21 cellular contexts compared by ENCODE assay signal in the genomic region with DNA sequence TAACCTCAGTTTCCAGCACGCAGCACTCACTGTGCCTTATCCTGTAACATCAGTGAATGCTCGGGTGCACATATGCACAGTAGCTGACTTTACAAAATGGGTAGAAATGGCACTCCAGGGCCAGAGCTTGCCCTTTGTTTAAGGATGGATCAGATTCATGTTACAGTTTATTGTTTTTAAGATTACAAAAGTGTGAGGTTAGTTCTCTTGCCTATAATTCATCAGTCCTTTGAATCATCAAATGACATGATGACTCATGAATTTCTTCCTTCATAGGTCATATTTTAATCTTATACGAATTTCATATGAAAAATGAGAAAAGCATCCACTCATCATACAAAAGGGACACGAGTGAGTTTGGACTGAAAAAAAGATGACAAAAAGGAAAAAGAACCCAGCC.
DNase-seq lines count a peak whose midpoint lies in the region; ATAC-seq, FAIRE-seq and TF ChIP-seq lines count a peak whose summit lies in the region.
"Had no signal": no experiment of that assay in that cellular context is flagged by ENCODE, and none has a peak within 500 bp of the region (broad histone marks: within the 10 kb centered on the region; RNA-seq: fewer than 3 reads in every experiment).

No MANE protein-coding gene starts in this region.

- no peak overlapping the region for H3K27ac ChIP-seq in keratinocyte (ENCODE audit: control insufficient read depth, insufficient read depth, low read length)
- H3K27ac ChIP-seq in uterus, result no peak overlapping the region
- H3K27ac ChIP-seq: colonic mucosa, neutrophil, vagina had no signal

- no peak for TF ChIP-seq POLR2A in uterus (IDR thresholded peaks at IDR 0.05)

- H3K4me1 ChIP-seq in keratinocyte (ENCODE audit: control insufficient read depth, extremely low read depth, insufficient read depth, low read length) (peaks cover 7% of the 10 kb centered on the region), uterus (no peaks in the 10 kb centered on the region)
- H3K4me1 ChIP-seq: colonic mucosa, vagina had no signal

- TF ChIP-seq CTCF in bronchial epithelial cell (IDR thresholded peaks at IDR 0.05; ENCODE audit: insufficient read depth, low read length, severe bottlenecking) (no peak), keratinocyte (optimal IDR thresholded peaks at IDR 0.05 in 1 of 3, IDR thresholded peaks at IDR 0.05 in 1 of 3, conservative IDR thresholded peaks at IDR 0.05 in 1 of 3; ENCODE audit: extremely low read depth in 1 of 3, insufficient read depth in 2 of 3, low read length in 3 of 3) (no peak), uterus (IDR thresholded peaks at IDR 0.05) (no peak)

- H2AFZ ChIP-seq in keratinocyte (ENCODE audit: control insufficient read depth, low read length), result no peak overlapping the region

- H3K4me2 ChIP-seq in keratinocyte (ENCODE audit: control insufficient read depth, extremely low read depth, insufficient read depth, low read depth, low read length), result peak overlapping the region; percentile 41

- intact Hi-C loops in uterus (cut with DNase I; ENCODE audit: low total_unique reads), result no loop called here

- FAIRE-seq in bronchial epithelial cell (lab: Jason Lieb, UNC) (no peak), keratinocyte (lab: Jason Lieb, UNC) (no peak)
- FAIRE-seq: H54, small intestine had no signal

- H3K27me3 ChIP-seq in bronchial epithelial cell (ENCODE audit: control insufficient read depth, insufficient read depth, low read length), result no peaks in the 10 kb centered on the region
- no peaks in the 10 kb centered on the region for H3K27me3 ChIP-seq in keratinocyte (ENCODE audit: control insufficient read depth, extremely low read depth, insufficient read depth, low read length)
- H3K27me3 ChIP-seq in uterus, result no peaks in the 10 kb centered on the region
- H3K27me3 ChIP-seq: colonic mucosa, neutrophil, vagina had no signal

- H3K9me1 ChIP-seq in keratinocyte (ENCODE audit: control insufficient read depth, extremely low read depth, insufficient read depth, low read length), result no peaks in the 10 kb centered on the region

- ATAC-seq in HG02840 (IDR thresholded peaks at IDR 0.05; ENCODE audit: low FRiP score, unreplicated experiment), result no peak
- ATAC-seq in activated CD4-positive, CD25-positive, alpha-beta regulatory T cell treated with anti-CD3 and anti-CD28 coated beads, Interleukin-2, amount 50 U/mL, for 24 hours, result no peak
- ATAC-seq: activated naive CD4-positive, alpha-beta T cell treated with anti-CD3 and anti-CD28 coated beads, Interleukin-2, amount 50 U/mL, for 72 hours; esophagus mucosa had no signal

- DNase-seq in AG08396 (ENCODE audit: low spot score), result peak; percentile 13
- DNase-seq in M059J (ENCODE audit: low read depth), result peak; percentile 53
- DNase-seq in bronchial epithelial cell (ENCODE audit: low read depth), result peak; percentile 77
- no peak for DNase-seq in keratinocyte (ENCODE audit: low read depth, low spot score)
- no peak for DNase-seq in DMS79 treated with DMSO at 0.1 percent for 48 hours (lab: John Stamatoyannopoulos, UW)
- no peak for DNase-seq in uterus
- DNase-seq: activated CD4-positive, CD25-positive, alpha-beta regulatory T cell treated with anti-CD3 and anti-CD28 coated beads, Interleukin-2, amount 50 U/mL, for 72 hours; Calu3; colonic mucosa; mesendoderm; NCI-H69; RPMI8226; small intestine; stimulated activated naive CD4-positive, alpha-beta T cell treated with Interleukin-2 at 50 U/mL for 16 hours had no signal

- no peaks in the 10 kb centered on the region for H3K79me2 ChIP-seq in keratinocyte (ENCODE audit: control insufficient read depth, insufficient read depth, low read length)

- no peaks in the 10 kb centered on the region for H4K20me1 ChIP-seq in keratinocyte (ENCODE audit: control insufficient read depth, extremely low read depth, insufficient read depth, low read length)

- H3K9me3 ChIP-seq in keratinocyte (ENCODE audit: control insufficient read depth, low read depth, low read length) (no peaks in the 10 kb centered on the region), uterus (no peaks in the 10 kb centered on the region)
- H3K9me3 ChIP-seq: colonic mucosa, neutrophil, vagina had no signal

- no peak overlapping the region for H3K4me3 ChIP-seq in bronchial epithelial cell (ENCODE audit: low read depth, low read length)
- H3K4me3 ChIP-seq in keratinocyte (ENCODE audit: control insufficient read depth in 2 of 3, extremely low read depth in 1 of 3, insufficient read depth in 2 of 3, low read depth in 1 of 3, low read length in 3 of 3), result no peak overlapping the region
- no peak overlapping the region for H3K4me3 ChIP-seq in uterus
- H3K4me3 ChIP-seq: colonic mucosa, vagina had no signal

- no peak overlapping the region for H3K9ac ChIP-seq in keratinocyte (ENCODE audit: control insufficient read depth, extremely low read depth, insufficient read depth, low read length)

- dilution Hi-C loops in keratinocyte (cut with MboI; ENCODE audit: extremely low pct_ligation_motif_present, low sequenced_read_pairs), result no loop called here

- no peaks in the 10 kb centered on the region for H3K36me3 ChIP-seq in bronchial epithelial cell (ENCODE audit: control insufficient read depth, insufficient read depth, low read length)
- no peaks in the 10 kb centered on the region for H3K36me3 ChIP-seq in keratinocyte (ENCODE audit: control insufficient read depth in 2 of 2, extremely low read depth in 1 of 2, insufficient read depth in 2 of 2, low read length in 2 of 2)
- H3K36me3 ChIP-seq in uterus, result no peaks in the 10 kb centered on the region
- H3K36me3 ChIP-seq: colonic mucosa, neutrophil, vagina had no signal

Comparison
In these comparisons a context has a peak if more than half of its experiments do, and no peak if none do; other contexts are left out.
1. DNase-seq: peak in AG08396 (single experiment), M059J (single experiment) and bronchial epithelial cell (single experiment); none in keratinocyte (single experiment), DMS79 treated with DMSO at 0.1 percent for 48 hours (single experiment) and uterus (0 of 2).